ENCODE assay signal across 19 cellular contexts in genomic region chr1:44314401-44314800, GRCh38. TPM values are rescaled to one million over a fixed set of nuclear protein-coding genes. Genes with fewer than 3 reads are reported as not detected.
DNase-seq lines count a peak whose midpoint lies in the region; ATAC-seq, FAIRE-seq and TF ChIP-seq lines count a peak whose summit lies in the region.
"Had no signal": no experiment of that assay in that cellular context is flagged by ENCODE, and none has a peak within 500 bp of the region (broad histone marks: within the 10 kb centered on the region; RNA-seq: fewer than 3 reads in every experiment).

No MANE protein-coding gene starts in this region.

- H3K79me2 ChIP-seq in HepG2 (ENCODE audit: insufficient read depth, low read length), result no peaks in the 10 kb centered on the region
- H3K79me2 ChIP-seq: parathyroid adenoma had no signal

- TF ChIP-seq EP300 in HepG2 (IDR thresholded peaks at IDR 0.05; ENCODE audit: low read depth in 2 of 2, low read length in 2 of 2), result no peak
- TF ChIP-seq EP300 in HepG2 (CRISPR knock-in tag; IDR thresholded peaks at IDR 0.05; ENCODE audit: borderline replicate concordance), result no peak

- H4K20me1 ChIP-seq in HepG2 (ENCODE audit: insufficient read depth, low read length), result no peaks in the 10 kb centered on the region

- FAIRE-seq in HepG2 (lab: Jason Lieb, UNC), result no peak
- FAIRE-seq: H54 had no signal

- 91% methylated on average over 3 of the region's 4 CpGs for WGBS in HepG2 (ENCODE audit: low lambda C conversion rate)
- WGBS in right lobe of liver (ENCODE audit: insufficient coverage, low coverage, low lambda C conversion rate, missing lambda C conversion rate), result 50% methylated on average over 2 of the region's 4 CpGs

- no peak overlapping the region for H3K9ac ChIP-seq in HepG2 (ENCODE audit: insufficient read depth, low read depth, low read length)
- H3K9ac ChIP-seq: parathyroid adenoma had no signal

- no peak for TF ChIP-seq POLR2A in HepG2 (IDR thresholded peaks at IDR 0.05; ENCODE audit: insufficient read depth in 1 of 2, low read depth in 2 of 2, low read length in 2 of 2)
- TF ChIP-seq POLR2A in right lobe of liver (IDR thresholded peaks at IDR 0.05), result no peak

- TF ChIP-seq CTCF in HepG2 (CRISPR knock-in tag; IDR thresholded peaks at IDR 0.05) (0 out of 2 replicates have a peak, but pooled peaks have one; percentile 9), right lobe of liver (IDR thresholded peaks at IDR 0.05) (no peak), astrocyte of the cerebellum (IDR thresholded peaks at IDR 0.05; ENCODE audit: low read depth, low read length, missing control alignments) (peak; percentile 37), foreskin keratinocyte (conservative IDR thresholded peaks at IDR 0.05) (peak; percentile 29)

- no TSS peak for BruUV-seq in HepG2 (replicated peaks; lab: Mats Ljungman, UMichigan)

- H3K4me3 ChIP-seq in HepG2 (replicated peaks in 1 of 3; ENCODE audit: insufficient read depth in 1 of 3, low read depth in 2 of 3, low read length in 3 of 3) (no peak overlapping the region), right lobe of liver (no peak overlapping the region), astrocyte of the cerebellum (ENCODE audit: low read depth, low read length) (no peak overlapping the region)
- H3K4me3 ChIP-seq: body of pancreas, spleen, upper lobe of right lung had no signal

- ATAC-seq in HepG2 (no peak), right lobe of liver (no peak), foreskin keratinocyte (no peak)
- ATAC-seq: PC-3, upper lobe of right lung had no signal

- CTCF ChIA-PET in HepG2 (lab: Yijun Ruan, JAX; ENCODE audit: low intra/inter-chr PET ratio, low total read pairs), result interaction anchor here (1.6 kb wide), 1 partner anchor 280 kb away, joined by 3 read pairs; no protein-coding TSS in a partner anchor
- CTCF ChIA-PET in activated CD4-positive, alpha-beta memory T cell treated with anti-CD3 and anti-CD28 coated beads for 36 hours (lab: Charles Lee), result interaction anchor here (1.1 to 1.6 kb wide), 3 partner anchors 74 to 97 kb away, joined by 3 to 4 read pairs (median 3); no protein-coding TSS in a partner anchor

- H3K36me3 ChIP-seq in HepG2 (replicated peaks in 1 of 2; ENCODE audit: control insufficient read depth in 1 of 2, insufficient read depth in 2 of 2, low read length in 2 of 2) (peaks cover 28 to 84% of the 10 kb centered on the region in 2 experiments), right lobe of liver (peaks cover 0 to 23% (median 5%) of the 10 kb centered on the region in 4 donors)

- H3K27ac ChIP-seq in HepG2 (ENCODE audit: extremely low read length, insufficient read depth, low read length) (no peak overlapping the region), right lobe of liver (no peak overlapping the region), foreskin keratinocyte (no peak overlapping the region)
- H3K27ac ChIP-seq: parathyroid adenoma, spleen, upper lobe of right lung had no signal

- no peak overlapping the region for H2AFZ ChIP-seq in HepG2 (ENCODE audit: low read length)
- H2AFZ ChIP-seq: parathyroid adenoma had no signal

- H3K27me3 ChIP-seq in HepG2 (ENCODE audit: control insufficient read depth in 1 of 2, insufficient read depth in 2 of 2, low read length in 2 of 2) (no peaks in the 10 kb centered on the region), right lobe of liver (no peaks in the 10 kb centered on the region), foreskin keratinocyte (no peaks in the 10 kb centered on the region)
- H3K27me3 ChIP-seq: body of pancreas, spleen, upper lobe of right lung had no signal

- H3K4me2 ChIP-seq in HepG2 (ENCODE audit: low read depth, low read length), result no peak overlapping the region

- DNase-seq in HepG2 (ENCODE audit: low spot score) (no peak), right lobe of liver (no peak), astrocyte of the cerebellum (ENCODE audit: low read depth) (no peak), foreskin keratinocyte (no peak), LoVo (ENCODE audit: low spot score) (no peak), ecto neural progenitor cell (ENCODE audit: low spot score) (no peak), NCI-H446 treated with DMSO at 0.1 percent for 48 hours (lab: John Stamatoyannopoulos, UW) (no peak)
- no peak for DNase-seq in activated CD4-positive, alpha-beta memory T cell treated with anti-CD3 and anti-CD28 coated beads for 36 hours
- DNase-seq: activated naive CD4-positive, alpha-beta T cell treated with anti-CD3 and anti-CD28 coated beads for 36 hours; body of pancreas; Caco-2; GF-D8; NCI-H1694; PC-3; spleen; stimulated activated naive CD4-positive, alpha-beta T cell treated with Interleukin-2 at 50 U/mL for 16 hours; upper lobe of right lung had no signal

- no peaks in the 10 kb centered on the region for H3K27me3 Mint-ChIP-seq in activated CD4-positive, alpha-beta memory T cell treated with anti-CD3 and anti-CD28 coated beads for 36 hours

- no peak overlapping the region for H3K27ac Mint-ChIP-seq in activated CD4-positive, alpha-beta memory T cell treated with anti-CD3 and anti-CD28 coated beads for 36 hours
- H3K27ac Mint-ChIP-seq: activated naive CD4-positive, alpha-beta T cell treated with anti-CD3 and anti-CD28 coated beads for 36 hours had no signal

- no peaks in the 10 kb centered on the region for H3K9me3 Mint-ChIP-seq in activated CD4-positive, alpha-beta memory T cell treated with anti-CD3 and anti-CD28 coated beads for 36 hours
- H3K9me3 Mint-ChIP-seq: activated naive CD4-positive, alpha-beta T cell treated with anti-CD3 and anti-CD28 coated beads for 36 hours had no signal

- H3K4me3 Mint-ChIP-seq in activated CD4-positive, alpha-beta memory T cell treated with anti-CD3 and anti-CD28 coated beads for 36 hours, result no peak overlapping the region
- H3K4me3 Mint-ChIP-seq: activated naive CD4-positive, alpha-beta T cell treated with anti-CD3 and anti-CD28 coated beads for 36 hours had no signal

- POLR2A ChIA-PET in HepG2 (lab: Yijun Ruan, JAX), result interaction anchor here (0.9 kb wide), 1 partner anchor 31 kb away, joined by 3 read pairs; no protein-coding TSS in a partner anchor
- POLR2A ChIA-PET in activated CD4-positive, alpha-beta memory T cell treated with anti-CD3 and anti-CD28 coated beads for 36 hours (lab: Charles Lee), result no interaction called here

- H3K9me3 ChIP-seq in HepG2 (ENCODE audit: low read length), result no peaks in the 10 kb centered on the region
- H3K9me3 ChIP-seq in right lobe of liver, result no peaks in the 10 kb centered on the region
- H3K9me3 ChIP-seq: body of pancreas, Caco-2, spleen, upper lobe of right lung had no signal

- peaks cover 21% of the 10 kb centered on the region for H3K36me3 Mint-ChIP-seq in activated CD4-positive, alpha-beta memory T cell treated with anti-CD3 and anti-CD28 coated beads for 36 hours

- in situ Hi-C loops in HepG2 (cut with HindIII; ENCODE audit: extremely low pct_ligation_motif_present, low pct_unique_long_range_greater_than_20kb), result no loop called here
- in situ Hi-C loops in astrocyte of the cerebellum (cut with HindIII; ENCODE audit: low sequenced_read_pairs), result loop anchor here (5.0 kb wide), 1 partner anchor 47 kb away; no protein-coding TSS in a partner anchor

- TF ChIP-seq RAD21 in HepG2 (CRISPR knock-in tag; IDR thresholded peaks at IDR 0.05), result no peak

- H3K4me1 ChIP-seq in HepG2 (ENCODE audit: insufficient read depth, low read length) (no peaks in the 10 kb centered on the region), right lobe of liver (no peaks in the 10 kb centered on the region), foreskin keratinocyte (no peaks in the 10 kb centered on the region)
- H3K4me1 ChIP-seq: Caco-2, upper lobe of right lung had no signal

- intact Hi-C loops in HepG2 (cut with micrococcal nuclease; ENCODE audit: unreplicated experiment) (no loop called here), right lobe of liver (cut with DNase I) (no loop called here)
- intact Hi-C loops in activated CD4-positive, alpha-beta memory T cell treated with anti-CD3 and anti-CD28 coated beads for 36 hours (cut with micrococcal nuclease), result no loop called here

- H3K4me1 Mint-ChIP-seq in activated CD4-positive, alpha-beta memory T cell treated with anti-CD3 and anti-CD28 coated beads for 36 hours (ENCODE audit: low read depth), result no peaks in the 10 kb centered on the region

TF ChIP-seq in HepG2, 621 proteins besides CTCF, POLR2A, EP300 and RAD21:
- TF ChIP-seq ZNF652 (CRISPR knock-in tag; IDR thresholded peaks at IDR 0.05; ENCODE audit: borderline replicate concordance, low read depth), result peak; percentile 50; the same call in 1 of the 2 replicates
- no peak for TF ChIP-seq ZNF326 (CRISPR knock-in tag; IDR thresholded peaks at IDR 0.05; ENCODE audit: borderline replicate concordance)
TF ChIP-seq in HepG2: peak in this region for 1.

RNA-seq across cellular contexts. Expression of gene ERI3, which starts 40.7 kb away (rescaled TPM):
- 35.9 and 40.3 TPM in 2 replicates for total RNA-seq in HepG2 (2016; rRNA removed; fragmentation: Illumina TruSeq; extraction: Trizol)
- 56.7 and 66.6 TPM in 2 replicates for total RNA-seq in HepG2 (2016; cell fraction: cytosol; rRNA removed; fragmentation: Illumina TruSeq; extraction: Trizol; ENCODE audit: low read depth)
- 34.0 and 36.1 TPM in 2 replicates for total RNA-seq in HepG2 (2016; cell fraction: insoluble cytoplasmic fraction; rRNA removed; fragmentation: Illumina TruSeq; extraction: Trizol)
- total RNA-seq in HepG2 (2016; cell fraction: membrane; rRNA removed; fragmentation: Illumina TruSeq; extraction: Trizol), result 50.1 and 65.3 TPM in 2 replicates
- total RNA-seq in HepG2 (2016; cell fraction: nucleus; rRNA removed; fragmentation: Illumina TruSeq; extraction: Trizol), result 14.8 and 15.9 TPM in 2 replicates
- 35.6 and 38.8 TPM in 2 replicates for polyA plus RNA-seq in HepG2 (2011; rRNA removed)
- polyA plus RNA-seq in HepG2 (2011; cell fraction: cytosol; rRNA removed), result 34.7 and 41.6 TPM in 2 replicates
- polyA plus RNA-seq in HepG2 (2011; cell fraction: nucleus; rRNA removed), result 38.0 and 40.6 TPM in 2 replicates
- polyA plus RNA-seq in HepG2 (2012), result 20.0 and 23.8 TPM in 2 replicates
- polyA plus RNA-seq in HepG2 (2016; cell fraction: cytosol; fragmentation: Illumina TruSeq; extraction: Trizol; ENCODE audit: low read depth), result 48.5 and 58.8 TPM in 2 replicates
- 27.8 and 38.1 TPM in 2 replicates for polyA plus RNA-seq in HepG2 (2016; cell fraction: insoluble cytoplasmic fraction; fragmentation: Illumina TruSeq; extraction: Trizol; ENCODE audit: low read depth)
- polyA plus RNA-seq in HepG2 (2016; cell fraction: membrane; fragmentation: Illumina TruSeq; extraction: Trizol; ENCODE audit: low read depth), result 52.6 and 54.7 TPM in 2 replicates
- polyA plus RNA-seq in HepG2 (2016; cell fraction: nucleus; fragmentation: Illumina TruSeq; extraction: Trizol; ENCODE audit: insufficient read depth, low read depth), result 21.6 and 25.0 TPM in 2 replicates
- 36.5 and 101 TPM in 2 replicates for polyA minus RNA-seq in HepG2 (2011; rRNA and poly(A)+ RNA removed; ENCODE audit: low replicate concordance)
- polyA minus RNA-seq in HepG2 (2011; cell fraction: cytosol; rRNA and poly(A)+ RNA removed), result 23.0 and 23.3 TPM in 2 replicates
- 16.2 and 18.5 TPM in 2 replicates for polyA minus RNA-seq in HepG2 (2011; cell fraction: nucleus; rRNA and poly(A)+ RNA removed)
- total RNA-seq in right lobe of liver, result 10 to 100 TPM; 20.6 to 30.6 (median 23.8) TPM
- 67.4 and 69.5 TPM in 2 replicates for total RNA-seq in foreskin keratinocyte
- 81.0 and 81.8 TPM in 2 replicates for polyA plus RNA-seq in foreskin keratinocyte
- 10 to 100 TPM; 35.7 to 37.0 TPM for total RNA-seq in activated CD4-positive, alpha-beta memory T cell treated with anti-CD3 and anti-CD28 coated beads for 36 hours

Comparison
In these comparisons a context has a peak if more than half of its experiments do, and no peak if none do; other contexts are left out.
1. CTCF ChIP-seq: peak in HepG2 (single experiment), astrocyte of the cerebellum (single experiment) and foreskin keratinocyte (single experiment); none in right lobe of liver (0 of 4).